ENCODE assay signal across 8 cellular contexts in genomic region chr3:142447852-142448315, GRCh38. TPM values are rescaled to one million over a fixed set of nuclear protein-coding genes. Genes with fewer than 3 reads are reported as not detected.
DNase-seq lines count a peak whose midpoint lies in the region; ATAC-seq and TF ChIP-seq lines count a peak whose summit lies in the region.

XRN1 (minus strand) TSS chr3:142448037; CDS start chr3:142447944, 93 bp downstream.

- ATAC-seq in GM18873 (IDR thresholded peaks at IDR 0.05; ENCODE audit: low FRiP score, unreplicated experiment) = peak; percentile 36
- peak; percentile 84 for ATAC-seq in HG03139 (IDR thresholded peaks at IDR 0.05; ENCODE audit: unreplicated experiment)

- TF ChIP-seq POLR2A in breast epithelium (IDR thresholded peaks at IDR 0.05) = peak; percentile 69

- no peaks in the 10 kb centered on the region for H3K4me1 ChIP-seq in breast epithelium
- peaks cover 12 to 23% (median 17%) of the 10 kb centered on the region in 3 donors for H3K4me1 ChIP-seq in skeletal muscle tissue (ENCODE audit: control insufficient read depth in 3 of 3, insufficient read depth in 3 of 3, low read length in 3 of 3)

- H3K27ac ChIP-seq in WERI-Rb-1 (peak within 1 kb of the TSS; percentile 95), breast epithelium (peak within 1 kb of the TSS; percentile 99 to 100), skeletal muscle tissue (ENCODE audit: low read depth, low read length) (peak within 1 kb of the TSS; percentile 99)

- H3K27me3 ChIP-seq in WERI-Rb-1 (ENCODE audit: insufficient read depth, low read depth, severe bottlenecking) = no peaks in the 10 kb centered on the region
- no peaks in the 10 kb centered on the region for H3K27me3 ChIP-seq in breast epithelium
- no peaks in the 10 kb centered on the region for H3K27me3 ChIP-seq in skeletal muscle tissue (ENCODE audit: control insufficient read depth in 3 of 3, insufficient read depth in 3 of 3, low read length in 3 of 3)

- TF ChIP-seq CTCF in AG04449 (IDR thresholded peaks at IDR 0.05; ENCODE audit: insufficient read depth, low read length, missing control alignments) = no peak
- TF ChIP-seq CTCF in WERI-Rb-1 (IDR thresholded peaks at IDR 0.05; ENCODE audit: low read depth, low read length) = no peak
- no peak for TF ChIP-seq CTCF in breast epithelium (IDR thresholded peaks at IDR 0.05)

- H3K9me3 ChIP-seq in WERI-Rb-1 (ENCODE audit: severe bottlenecking) (no peaks in the 10 kb centered on the region), breast epithelium (no peaks in the 10 kb centered on the region), iPS-18c (ENCODE audit: control insufficient read depth, insufficient read depth, low read length) (peaks cover 2% of the 10 kb centered on the region), skeletal muscle tissue (ENCODE audit: control insufficient read depth in 3 of 3, low read length in 3 of 3) (no peaks in the 10 kb centered on the region)

- H3K36me3 ChIP-seq in WERI-Rb-1 (peaks cover 5% of the 10 kb centered on the region), breast epithelium (no peaks in the 10 kb centered on the region), skeletal muscle tissue (ENCODE audit: control insufficient read depth in 3 of 3, insufficient read depth in 3 of 3, low read length in 3 of 3) (peaks cover 0 to 6% (median 3%) of the 10 kb centered on the region in 3 donors)

- peak within 1 kb of the TSS; percentile 100 for H3K9ac ChIP-seq in skeletal muscle tissue (ENCODE audit: low read depth in 1 of 3, low read length in 3 of 3)

- DNase-seq in AG04449 (ENCODE audit: low read depth, low spot score) = peak; percentile 55
- DNase-seq in NCI-H2227 (lab: John Stamatoyannopoulos, UW; ENCODE audit: unreplicated experiment) = peak; percentile 96
- peak; percentile 96 for DNase-seq in WERI-Rb-1
- peak; percentile 90 to 93 for DNase-seq in breast epithelium (ENCODE audit: low spot score in 2 of 2)

- CTCF ChIA-PET in AG04449 (lab: Yijun Ruan, JAX) = no interaction called here

- POLR2A ChIA-PET in AG04449 (lab: Yijun Ruan, JAX) = no interaction called here

- H3K4me3 ChIP-seq in AG04449 (ENCODE audit: low read depth, low read length) = peak within 1 kb of the TSS; percentile 98
- peak within 1 kb of the TSS; percentile 83 for H3K4me3 ChIP-seq in WERI-Rb-1 (ENCODE audit: low read depth, low read length)
- H3K4me3 ChIP-seq in breast epithelium = peak within 1 kb of the TSS; percentile 84 to 99 (median 96)
- H3K4me3 ChIP-seq in iPS-18c (ENCODE audit: insufficient read depth, low read depth, low read length) = peak within 1 kb of the TSS; percentile 100
- peak within 1 kb of the TSS; percentile 99 for H3K4me3 ChIP-seq in skeletal muscle tissue (ENCODE audit: low read length in 3 of 3)

- intact Hi-C loops in breast epithelium (cut with DNase I; ENCODE audit: low total_unique reads) = no loop called here

RNA-seq across cellular contexts. Expression of gene XRN1, which starts in this region (rescaled TPM):
- 10 to 100 TPM; 44.5 to 81.1 (median 51.5) TPM for total RNA-seq in breast epithelium
- 37.6 TPM for total RNA-seq in skeletal muscle tissue

Comparison
In these comparisons a context has a peak if more than half of its experiments do, and no peak if none do; other contexts are left out.
1. Peak in every context shown above with its lines: DNase-seq, ATAC-seq, H3K4me3 ChIP-seq and H3K27ac ChIP-seq.